10 cellular contexts compared by ENCODE assay signal in genomic region chr18:79516441-79516931, GRCh38.
DNase-seq lines count a peak whose midpoint lies in the region; ATAC-seq and TF ChIP-seq lines count a peak whose summit lies in the region.
"Had no signal": no experiment of that assay in that cellular context is flagged by ENCODE, and none has a peak within 500 bp of the region (broad histone marks: within the 10 kb centered on the region; RNA-seq: fewer than 3 reads in every experiment).

No MANE protein-coding gene starts in this region.

- DNase-seq in Jurkat, Clone E6-1 (ENCODE audit: low read depth, low spot score) = peak; percentile 74
- DNase-seq in activated CD4-positive, alpha-beta T cell treated with anti-CD3 and anti-CD28 coated beads, Interleukin-2, amount 50 U/mL, for 1 hour = peak; percentile 49
- DNase-seq in coronary artery (ENCODE audit: low spot score) = peak; percentile 35
- peak; percentile 42 for DNase-seq in stimulated activated CD8-positive, alpha-beta memory T cell treated with anti-CD3 and anti-CD28 coated beads, Interleukin-4, amount 100 ng/mL, for 48 hours
- no peak for DNase-seq in stimulated activated CD4-positive, alpha-beta T cell treated with anti-CD3 and anti-CD28 coated beads, Interleukin-1b, Interleukin-23, amount 100 ng/mL, for 48 hours
- DNase-seq in NCI-H524 treated with DMSO at 0.1 percent for 48 hours (lab: John Stamatoyannopoulos, UW) = no peak
- DNase-seq: NCI-H1436, stomach had no signal

- peak overlapping the region; percentile 0; the same call in 1 of the 2 replicates for H3K4me3 ChIP-seq in Jurkat, Clone E6-1 (ENCODE audit: low read length)
- H3K4me3 ChIP-seq in coronary artery = no peak overlapping the region
- H3K4me3 ChIP-seq: SJSA1, stomach had no signal

- no peak for TF ChIP-seq CTCF in coronary artery (IDR thresholded peaks at IDR 0.05)

- H3K27ac ChIP-seq in coronary artery = no peak overlapping the region
- H3K27ac ChIP-seq: SJSA1 had no signal

- no peak for ATAC-seq in HG03097 (IDR thresholded peaks at IDR 0.05; ENCODE audit: low FRiP score, unreplicated experiment)

Comparison
In these comparisons a context has a peak if more than half of its experiments do, and no peak if none do; other contexts are left out.
1. DNase-seq: peak in Jurkat, Clone E6-1 (single experiment), activated CD4-positive, alpha-beta T cell treated with anti-CD3 and anti-CD28 coated beads, Interleukin-2, amount 50 U/mL, for 1 hour (single experiment), coronary artery (single experiment) and stimulated activated CD8-positive, alpha-beta memory T cell treated with anti-CD3 and anti-CD28 coated beads, Interleukin-4, amount 100 ng/mL, for 48 hours (single experiment); none in stimulated activated CD4-positive, alpha-beta T cell treated with anti-CD3 and anti-CD28 coated beads, Interleukin-1b, Interleukin-23, amount 100 ng/mL, for 48 hours (single experiment) and NCI-H524 treated with DMSO at 0.1 percent for 48 hours (single experiment).